Comparison of ENCODE assay signal across 7 cellular contexts in the genomic region with DNA sequence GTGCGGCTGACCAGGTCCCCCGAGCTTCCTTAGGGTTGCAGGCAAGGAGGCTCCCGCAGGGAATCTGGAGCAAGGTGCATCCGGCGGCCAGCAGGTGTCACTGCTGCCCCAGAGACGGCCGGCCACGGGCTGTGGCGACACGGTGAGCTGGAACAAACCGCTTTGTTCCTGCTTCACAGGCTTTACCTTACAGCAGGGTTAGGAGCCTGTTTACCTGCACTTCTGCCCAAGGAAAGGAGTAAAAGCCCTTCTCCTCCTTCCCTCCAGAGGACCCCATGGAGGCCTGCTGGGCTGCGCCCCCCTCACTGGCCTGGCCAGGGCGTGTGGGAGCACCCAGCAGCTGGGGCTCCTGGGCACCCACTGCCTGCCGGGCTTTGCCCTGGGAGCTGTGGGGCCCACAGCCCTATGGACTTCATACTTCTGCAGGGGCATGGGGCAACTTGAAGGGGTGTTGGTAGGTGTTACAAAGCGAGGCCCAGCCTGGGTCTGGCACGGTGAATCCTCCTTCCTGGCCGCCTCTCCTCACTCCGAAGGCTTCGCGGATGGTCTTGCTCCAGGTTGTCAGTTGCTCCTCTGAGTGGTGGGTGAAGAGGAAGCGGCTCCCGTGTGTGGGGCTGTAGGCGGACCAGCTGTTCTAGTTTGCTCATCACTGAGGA.
A peak's percentile ranks its signal among the peaks of the same experiment; 100 is the strongest.
DNase-seq lines count a peak whose midpoint lies in the region; ATAC-seq, FAIRE-seq and TF ChIP-seq lines count a peak whose summit lies in the region.

No MANE protein-coding gene starts in this region.

- H3K4me3 ChIP-seq in WI38 (ENCODE audit: low read depth, low read length) (no peak overlapping the region), bronchial epithelial cell (ENCODE audit: low read depth, low read length) (no peak overlapping the region)

- H3K36me3 ChIP-seq in bronchial epithelial cell (ENCODE audit: control insufficient read depth, insufficient read depth, low read length), result no peaks in the 10 kb centered on the region

- in situ Hi-C loops in GM13977 (cut with MboI; ENCODE audit: low pct_unique_long_range_greater_than_20kb, low sequenced_read_pairs, unreplicated experiment), result no loop called here

- ATAC-seq in HG02943 (IDR thresholded peaks at IDR 0.05; ENCODE audit: low read depth, unreplicated experiment), result peak; percentile 60

- no peak for FAIRE-seq in bronchial epithelial cell (lab: Jason Lieb, UNC)

- no peaks in the 10 kb centered on the region for H3K27me3 ChIP-seq in bronchial epithelial cell (ENCODE audit: control insufficient read depth, insufficient read depth, low read length)

- TF ChIP-seq CTCF in GM13977 (IDR thresholded peaks at IDR 0.05; ENCODE audit: extremely low read depth, insufficient read depth, missing control alignments) (peak; percentile 97), WI38 (IDR thresholded peaks at IDR 0.05; ENCODE audit: low read depth, low read length) (peak; percentile 85), bronchial epithelial cell (IDR thresholded peaks at IDR 0.05; ENCODE audit: insufficient read depth, low read length, severe bottlenecking) (peak; percentile 98)

- DNase-seq in GM13977 (ENCODE audit: low spot score) (peak; percentile 89), NCI-H2107 treated with DMSO at 0.1 percent for 48 hours (lab: John Stamatoyannopoulos, UW; ENCODE audit: unreplicated experiment) (peak; percentile 41), bronchial epithelial cell (ENCODE audit: low read depth) (peak; percentile 57), kidney glomerular epithelial cell (lab: John Stamatoyannopoulos, UW) (peak; percentile 83)
- DNase-seq in stimulated activated CD4-positive, alpha-beta T cell treated with anti-CD3 and anti-CD28 coated beads, Interleukin-2, amount 100 ng/mL, for 24 hours, result peak; percentile 77 to 80
